Comparison of ENCODE assay signal across 8 cellular contexts in genomic region chr12:4353785-4354208, GRCh38. TPM values are rescaled to one million over a fixed set of nuclear protein-coding genes. Genes with fewer than 3 reads are reported as not detected.
DNase-seq lines count a peak whose midpoint lies in the region; ATAC-seq and TF ChIP-seq lines count a peak whose summit lies in the region.

No MANE protein-coding gene starts in this region.

- H3K9me3 Mint-ChIP-seq in mesothelial cell of epicardium = peaks cover 5% of the 10 kb centered on the region

- TF ChIP-seq POLR2A in body of pancreas (IDR thresholded peaks at IDR 0.05) = no peak

- intact Hi-C loops in Right ventricle myocardium superior (cut with DNase I) (loop anchor here (10.0 kb wide), 1 partner anchor 171 kb away; no protein-coding TSS in a partner anchor), left cardiac atrium (cut with DNase I) (loop anchor here in 1 of 2 donors (2.0 kb wide), 1 partner anchor 171 kb away; no protein-coding TSS in a partner anchor), body of pancreas (cut with DNase I) (no loop called here)

- no peaks in the 10 kb centered on the region for H3K4me1 ChIP-seq in SJCRH30
- H3K4me1 ChIP-seq in body of pancreas = no peaks in the 10 kb centered on the region

- H3K27ac Mint-ChIP-seq in mesothelial cell of epicardium = peak overlapping the region; percentile 53

- H3K4me3 ChIP-seq in SJCRH30 (no peak overlapping the region), body of pancreas (no peak overlapping the region)

- no peak overlapping the region for H3K4me3 Mint-ChIP-seq in mesothelial cell of epicardium

- DNase-seq in Right ventricle myocardium superior (no peak), left cardiac atrium (no peak), SJCRH30 (peak; percentile 9 to 21), body of pancreas (peak in 2 of 4 donors; percentile 2 to 6), mesothelial cell of epicardium (ENCODE audit: low spot score in 2 of 2, unreplicated experiment in 2 of 2) (no peak), ecto neural progenitor cell (ENCODE audit: low spot score) (no peak), foreskin melanocyte (no peak)

- no peaks in the 10 kb centered on the region for H3K4me1 Mint-ChIP-seq in mesothelial cell of epicardium

- no peaks in the 10 kb centered on the region for H3K27me3 Mint-ChIP-seq in mesothelial cell of epicardium (ENCODE audit: low read depth)

- H3K9me3 ChIP-seq in SJCRH30 (replicated peaks) (no peaks in the 10 kb centered on the region), body of pancreas (no peaks in the 10 kb centered on the region)

- H3K27ac ChIP-seq in SJCRH30 (no peak overlapping the region), body of pancreas (no peak overlapping the region)

- TF ChIP-seq CTCF in body of pancreas (IDR thresholded peaks at IDR 0.05) (peak in 6 of 7 experiments; percentile 18 to 44 (median 27)), mesothelial cell of epicardium (IDR thresholded peaks at IDR 0.05; ENCODE audit: unreplicated experiment) (no peak)

- H3K36me3 ChIP-seq in SJCRH30 (peaks cover 35% of the 10 kb centered on the region), body of pancreas (replicated peaks in 1 of 2; ENCODE audit: insufficient read depth in 1 of 2, low read depth in 2 of 2) (peaks cover 0 to 8% of the 10 kb centered on the region in 2 donors)

- H3K36me3 Mint-ChIP-seq in mesothelial cell of epicardium = peaks cover 15% of the 10 kb centered on the region

- ATAC-seq in Right ventricle myocardium superior (ENCODE audit: poor library complexity) (peak; percentile 36), left cardiac atrium (no peak), body of pancreas (no peak), HG03354 (IDR thresholded peaks at IDR 0.05; ENCODE audit: poor library complexity, severe bottlenecking, unreplicated experiment) (no peak)

- WGBS in body of pancreas, 2 donors = 52 to 54% methylated on average over 4 of the region's 4 CpGs

- H3K27me3 ChIP-seq in SJCRH30 (no peaks in the 10 kb centered on the region), body of pancreas (no peaks in the 10 kb centered on the region)

RNA-seq across cellular contexts. Expression of gene FGF23, which starts 25.7 kb away (rescaled TPM):
- total RNA-seq in Right ventricle myocardium superior = not detected
- not detected for total RNA-seq in left cardiac atrium
- total RNA-seq in SJCRH30 (2014; rRNA removed; shearing (Covaris generic)) = 0.02 TPM in 1 of 2 replicates, not detected in the other
- total RNA-seq in body of pancreas = not detected
- total RNA-seq in mesothelial cell of epicardium = not detected in 3 replicates

RNA-seq across cellular contexts. Expression of gene TIGAR, which starts 32.8 kb away (rescaled TPM):
- total RNA-seq in Right ventricle myocardium superior (13.6 TPM), left cardiac atrium (10 to 100 TPM in 1 of 2 donors, 1 to 10 TPM in 1; 9.7 to 14.0 TPM), body of pancreas (1 to 10 TPM in 1 of 2 donors, under 1 TPM in 1; 0.33 to 1.6 TPM), mesothelial cell of epicardium (16.7 to 22.1 TPM (median 21.0 TPM) in 3 replicates)
- total RNA-seq in SJCRH30 (2014; rRNA removed; shearing (Covaris generic)) = 18.7 and 21.2 TPM in 2 replicates

Comparison
In these comparisons a context has a peak if more than half of its experiments do, and no peak if none do; other contexts are left out.
1. DNase-seq: peak in SJCRH30 (2 of 2); none in Right ventricle myocardium superior (single experiment), left cardiac atrium (single experiment), mesothelial cell of epicardium (0 of 2), ecto neural progenitor cell (single experiment) and foreskin melanocyte (single experiment).